In genomic region chr19:13588953-13589833, GRCh38 we compare ENCODE assay signal across 8 cellular contexts.
DNase-seq lines count a peak whose midpoint lies in the region; ATAC-seq, FAIRE-seq and TF ChIP-seq lines count a peak whose summit lies in the region.

No MANE protein-coding gene starts in this region.

- H3K14ac ChIP-seq in H1 (ENCODE audit: insufficient read length) = no peak overlapping the region

- no peaks in the 10 kb centered on the region for H3K4me1 Mint-ChIP-seq in mesothelial cell of epicardium

- H3K23ac ChIP-seq in H1 (ENCODE audit: insufficient read length) = no peak overlapping the region

- ATAC-seq in GM19328 (IDR thresholded peaks at IDR 0.05; ENCODE audit: unreplicated experiment) = no peak

- H3K4me3 Mint-ChIP-seq in mesothelial cell of epicardium = no peak overlapping the region

- TF ChIP-seq CTCF in H1 (IDR thresholded peaks at IDR 0.05; ENCODE audit: control extremely low read depth in 1 of 3, insufficient read depth in 1 of 3, low read depth in 1 of 3, low read length in 3 of 3) (peak; percentile 90 to 95 (median 94)), mesothelial cell of epicardium (IDR thresholded peaks at IDR 0.05; ENCODE audit: unreplicated experiment) (peak; percentile 97)

- H3K9me3 ChIP-seq in H1 (ENCODE audit: insufficient read depth in 2 of 2, low read depth in 1 of 2, low read length in 1 of 2) = no peaks in the 10 kb centered on the region

- H2BK5ac ChIP-seq in H1 (ENCODE audit: low read depth, low read length) = no peak overlapping the region

- FAIRE-seq in GM19239 (lab: Jason Lieb, UNC) (peak; percentile 79), H1 (lab: Jason Lieb, UNC) (peak; percentile 73)

- no peak overlapping the region for H4K5ac ChIP-seq in H1 (ENCODE audit: insufficient read length, low read depth, low read length)

- no peak overlapping the region for H3K56ac ChIP-seq in H1 (replicated peaks; ENCODE audit: insufficient read length, low read depth, low read length)

- no peak for TF ChIP-seq EP300 in H1 (IDR thresholded peaks at IDR 0.05; ENCODE audit: borderline replicate concordance in 1 of 2, low read depth in 2 of 2, low read length in 2 of 2)

- peak overlapping the region; percentile 95; the same call in 1 of the 2 replicates for H2AFZ ChIP-seq in H1 (ENCODE audit: low read length)

- H3K27ac ChIP-seq in H1 (ENCODE audit: low read depth, low read length) = no peak overlapping the region

- DNase-seq in AG08396 (ENCODE audit: low spot score) = peak; percentile 83
- DNase-seq in GM19239 (ENCODE audit: insufficient read length, low spot score) = peak; percentile 62
- peak; percentile 27 for DNase-seq in NCI-H82 treated with DMSO at 0.1 percent for 48 hours (lab: John Stamatoyannopoulos, UW; ENCODE audit: unreplicated experiment)
- peak; percentile 96 for DNase-seq in activated CD8-positive, alpha-beta memory T cell treated with anti-CD3 and anti-CD28 coated beads for 24 hours
- peak; percentile 36 to 97 for DNase-seq in H1 (ENCODE audit: low read depth in 1 of 2, low spot score in 2 of 2)
- peak; percentile 59 to 93 for DNase-seq in mesothelial cell of epicardium (ENCODE audit: low spot score in 2 of 2, unreplicated experiment in 2 of 2)
- DNase-seq in stimulated activated CD8-positive, alpha-beta memory T cell treated with anti-CD3 and anti-CD28 coated beads, Interleukin-2, amount 100 ng/mL, for 48 hours (ENCODE audit: low read depth in 2 of 2) = peak; percentile 71 to 75

- H2BK120ac ChIP-seq in H1 (replicated peaks; ENCODE audit: low read depth, low read length) = no peak overlapping the region

- H3K9me3 Mint-ChIP-seq in mesothelial cell of epicardium = no peaks in the 10 kb centered on the region

- no peaks in the 10 kb centered on the region for H3K79me1 ChIP-seq in H1 (ENCODE audit: low read depth, low read length)

- no peaks in the 10 kb centered on the region for H3K23me2 ChIP-seq in H1 (ENCODE audit: low read depth, low read length)

- POLR2A ChIA-PET in H1 (lab: Charles Lee; ENCODE audit: partially characterized antibody) = interaction anchor here (0.6 kb wide), 1 partner anchor 130 kb away, joined by 3 read pairs; no protein-coding TSS in a partner anchor

- TF ChIP-seq POLR2A in H1 (IDR thresholded peaks at IDR 0.05; ENCODE audit: control extremely low read depth in 1 of 2, low read depth in 2 of 2, low read length in 2 of 2) = no peak

- no peak overlapping the region for H3K27ac Mint-ChIP-seq in mesothelial cell of epicardium

- no peaks in the 10 kb centered on the region for H4K20me1 ChIP-seq in H1 (replicated peaks in 1 of 2; ENCODE audit: control insufficient read depth in 1 of 2, insufficient read depth in 2 of 2, low read length in 2 of 2)

- no peak overlapping the region for H3K9ac ChIP-seq in H1 (replicated peaks in 1 of 4; ENCODE audit: extremely low read depth in 1 of 4, low read depth in 3 of 4, low read length in 3 of 4)

- H3K36me3 ChIP-seq in H1 (ENCODE audit: control insufficient read depth in 2 of 4, insufficient read depth in 4 of 4, low read length in 3 of 4) = no peaks in the 10 kb centered on the region

- H2BK20ac ChIP-seq in H1 (ENCODE audit: low read length) = no peak overlapping the region

- no peaks in the 10 kb centered on the region for H3K36me3 Mint-ChIP-seq in mesothelial cell of epicardium

- no peak overlapping the region for H3K4ac ChIP-seq in H1 (replicated peaks; ENCODE audit: insufficient read length, low read depth, low read length)

- TF ChIP-seq RAD21 in H1 (IDR thresholded peaks at IDR 0.05 in 1 of 2, conservative IDR thresholded peaks at IDR 0.05 in 1 of 2; ENCODE audit: low read depth in 2 of 2, low read length in 2 of 2) = peak; percentile 88 to 93

- peaks cover 21% of the 10 kb centered on the region for H3K27me3 Mint-ChIP-seq in mesothelial cell of epicardium (ENCODE audit: low read depth)

- H2BK15ac ChIP-seq in H1 (ENCODE audit: low read length) = no peak overlapping the region

- no peak overlapping the region for H2BK12ac ChIP-seq in H1 (ENCODE audit: low read depth, low read length)

- no peak overlapping the region; the same call in 1 of the 2 replicates for H3K18ac ChIP-seq in H1 (ENCODE audit: extremely low read depth, low read length)

- H2AK5ac ChIP-seq in H1 (ENCODE audit: low read depth, low read length) = no peak overlapping the region

- no peaks in the 10 kb centered on the region for H3K27me3 ChIP-seq in H1 (replicated peaks in 1 of 4; ENCODE audit: control insufficient read depth in 3 of 4, extremely low read depth in 1 of 4, insufficient read depth in 3 of 4, low read length in 3 of 4)

- CTCF ChIA-PET in H1 (lab: Charles Lee; ENCODE audit: partially characterized antibody) = interaction anchor here (0.6 to 3.6 kb wide), 50 partner anchors 7 to 407 kb away, joined by 3 to 28 read pairs (median 4); no protein-coding TSS in a partner anchor

- H3K4me2 ChIP-seq in H1 (ENCODE audit: insufficient read depth in 1 of 2, low read depth in 2 of 2, low read length in 2 of 2) = peak overlapping the region in 1 of 2 experiments; percentile 49; a peak in 2 of 4 replicates

- H4K91ac ChIP-seq in H1 (replicated peaks; ENCODE audit: insufficient read length, low read length) = no peak overlapping the region

- 30% methylated on average over 29 of the region's 29 CpGs; no CpG with 5 or more reads in 1 of the 2 experiments for WGBS in H1 (ENCODE audit: extremely low coverage in 1 of 2, insufficient coverage in 1 of 2, insufficient read length in 1 of 2, insufficient replicate concordance in 2 of 2, low coverage in 1 of 2, low lambda C conversion rate in 2 of 2, missing lambda C conversion rate in 1 of 2), 2 experiments

- no peaks in the 10 kb centered on the region for H3K4me1 ChIP-seq in H1 (replicated peaks in 1 of 4; ENCODE audit: control insufficient read depth in 3 of 4, insufficient read depth in 4 of 4, low read length in 3 of 4)

- no peak overlapping the region for H3K4me3 ChIP-seq in H1 (ENCODE audit: extremely low read depth in 1 of 4, insufficient read depth in 2 of 4, low read depth in 3 of 4, low read length in 4 of 4)

- H4K8ac ChIP-seq in H1 (ENCODE audit: extremely low read depth, insufficient read depth, low read length) = no peak overlapping the region

- H3K79me2 ChIP-seq in H1 (ENCODE audit: control insufficient read depth in 1 of 2, insufficient read depth in 2 of 2, low read length in 2 of 2) = no peaks in the 10 kb centered on the region

TF ChIP-seq in H1, 55 proteins besides CTCF, POLR2A, EP300 and RAD21:
- TF ChIP-seq GABPA (IDR thresholded peaks at IDR 0.05; ENCODE audit: borderline replicate concordance, insufficient read depth, low read length) = 0 out of 2 replicates have a peak, but pooled peaks have one; percentile 56
- TF ChIP-seq YY1 (IDR thresholded peaks at IDR 0.05; ENCODE audit: low read depth, low read length) = 0 out of 2 replicates have a peak, but pooled peaks have one; percentile 50
- no peak for TF ChIP-seq RNF2 (IDR thresholded peaks at IDR 0.05; ENCODE audit: borderline replicate concordance, low read depth, low read length, missing control alignments, poor library complexity, severe bottlenecking)
- TF ChIP-seq NRF1 (IDR thresholded peaks at IDR 0.05; ENCODE audit: low read depth, low read length) = 0 out of 2 replicates have a peak, but pooled peaks have one; percentile 7
- no peak for TF ChIP-seq TAF1 (IDR thresholded peaks at IDR 0.05; ENCODE audit: low read depth, low read length)
- peak; percentile 38 for TF ChIP-seq MAX (IDR thresholded peaks at IDR 0.05)
- TF ChIP-seq POLR2AphosphoS5 (IDR thresholded peaks at IDR 0.05; ENCODE audit: low read depth, low read length) = no peak
- TF ChIP-seq HDAC2 (IDR thresholded peaks at IDR 0.05; ENCODE audit: borderline replicate concordance in 1 of 2, low read depth in 2 of 2, low read length in 2 of 2) = no peak
TF ChIP-seq in H1: peak in this region for 4.

Comparison
In these comparisons a context has a peak if more than half of its experiments do, and no peak if none do; other contexts are left out.
1. DNase-seq: peak in every context shown above with its lines; median percentile 96 in activated CD8-positive, alpha-beta memory T cell treated with anti-CD3 and anti-CD28 coated beads for 24 hours; 83 in AG08396; 76 in mesothelial cell of epicardium; 73 in stimulated activated CD8-positive, alpha-beta memory T cell treated with anti-CD3 and anti-CD28 coated beads, Interleukin-2, amount 100 ng/mL, for 48 hours; 66 in H1; 62 in GM19239; 27 in NCI-H82 treated with DMSO at 0.1 percent for 48 hours.